Comparison of ENCODE assay signal across 1 cellular context in genomic region chr10:94362360-94363250, GRCh38.
TF ChIP-seq lines count a peak whose summit lies in the region.

NOC3L (minus strand) TSS chr10:94362939; CDS start chr10:94362838, 101 bp downstream.

TF ChIP-seq in HepG2, 621 proteins besides CTCF, POLR2A, EP300 and RAD21 (continued from another document and continues in another):
- TF ChIP-seq ZBTB33 (CRISPR knock-in tag; IDR thresholded peaks at IDR 0.05) (peak; percentile 73), ZNF589 (CRISPR knock-in tag; conservative IDR thresholded peaks at IDR 0.05) (peak; percentile 97), ZNF264 (CRISPR knock-in tag; IDR thresholded peaks at IDR 0.05) (peak; percentile 89), ZNF34 (CRISPR knock-in tag; IDR thresholded peaks at IDR 0.05; ENCODE audit: borderline replicate concordance) (no peak), ZFAT (CRISPR knock-in tag; conservative IDR thresholded peaks at IDR 0.05) (peak; percentile 51; the same call in 1 of the 2 replicates), ZNF143 (CRISPR knock-in tag; IDR thresholded peaks at IDR 0.05) (peak; percentile 59; the same call in 1 of the 2 replicates), ZFP91 (CRISPR knock-in tag; IDR thresholded peaks at IDR 0.05; ENCODE audit: borderline replicate concordance) (peak; percentile 96), ZNF616 (CRISPR knock-in tag; IDR thresholded peaks at IDR 0.05; ENCODE audit: low read depth) (peak; percentile 97), SIX4 (CRISPR knock-in tag; IDR thresholded peaks at IDR 0.05) (peak; percentile 63; the same call in 1 of the 2 replicates), CEBPZ (IDR thresholded peaks at IDR 0.05; ENCODE audit: low read length) (no peak), GABPA (IDR thresholded peaks at IDR 0.05; ENCODE audit: low read depth, low read length) (peak; percentile 96), GABPA (CRISPR knock-in tag; IDR thresholded peaks at IDR 0.05; ENCODE audit: low read depth) (peak; percentile 96), ZSCAN12 (CRISPR knock-in tag; IDR thresholded peaks at IDR 0.05) (peak; percentile 78), ZNF747 (CRISPR knock-in tag; IDR thresholded peaks at IDR 0.05; ENCODE audit: borderline replicate concordance) (peak; percentile 84), MTA3 (CRISPR knock-in tag; IDR thresholded peaks at IDR 0.05) (no peak), NAIF1 (CRISPR knock-in tag; IDR thresholded peaks at IDR 0.05; ENCODE audit: borderline replicate concordance) (peak; percentile 55; the same call in 1 of the 2 replicates), ZNF263 (CRISPR knock-in tag; IDR thresholded peaks at IDR 0.05) (peak; percentile 79), ZNF782 (CRISPR knock-in tag; IDR thresholded peaks at IDR 0.05; ENCODE audit: borderline replicate concordance) (peak; percentile 87), ZNF18 (CRISPR knock-in tag; IDR thresholded peaks at IDR 0.05; ENCODE audit: insufficient replicate concordance) (peak; percentile 58), DDIT3 (CRISPR knock-in tag; IDR thresholded peaks at IDR 0.05) (no peak), KLF9 (CRISPR knock-in tag; IDR thresholded peaks at IDR 0.05; ENCODE audit: low read depth) (peak; percentile 98), ZNF816 (CRISPR knock-in tag; IDR thresholded peaks at IDR 0.05; ENCODE audit: borderline replicate concordance) (peak; percentile 95; the same call in 1 of the 2 replicates), ZSCAN30 (CRISPR knock-in tag; IDR thresholded peaks at IDR 0.05) (peak; percentile 98), ZSCAN25 (CRISPR knock-in tag; IDR thresholded peaks at IDR 0.05) (peak; percentile 46; the same call in 1 of the 2 replicates), RORA (CRISPR knock-in tag; IDR thresholded peaks at IDR 0.05) (peak; percentile 69; the same call in 1 of the 2 replicates), ZNF83 (CRISPR knock-in tag; IDR thresholded peaks at IDR 0.05; ENCODE audit: borderline replicate concordance) (peak; percentile 85; the same call in 1 of the 2 replicates), DNMT1 (CRISPR knock-in tag; IDR thresholded peaks at IDR 0.05) (peak; percentile 89; the same call in 1 of the 2 replicates), CHCHD3 (CRISPR knock-in tag; IDR thresholded peaks at IDR 0.05) (peak; percentile 95), ZNF570 (CRISPR knock-in tag; IDR thresholded peaks at IDR 0.05; ENCODE audit: borderline replicate concordance) (0 out of 2 replicates have a peak, but pooled peaks have one; percentile 82), ZNF746 (CRISPR knock-in tag; IDR thresholded peaks at IDR 0.05) (peak; percentile 71; the same call in 1 of the 2 replicates), STAT6 (CRISPR knock-in tag; IDR thresholded peaks at IDR 0.05; ENCODE audit: borderline replicate concordance) (no peak; the same call in 1 of the 2 replicates), E2F5 (CRISPR knock-in tag; conservative IDR thresholded peaks at IDR 0.05) (peak; percentile 95), MEIS1 (CRISPR knock-in tag; IDR thresholded peaks at IDR 0.05; ENCODE audit: borderline replicate concordance) (peak; percentile 81; the same call in 1 of the 2 replicates), ZNF468 (CRISPR knock-in tag; IDR thresholded peaks at IDR 0.05) (no peak), TCF12 (IDR thresholded peaks at IDR 0.05) (no peak), TCF12 (CRISPR knock-in tag; IDR thresholded peaks at IDR 0.05) (peak; percentile 61; the same call in 1 of the 2 replicates), ZHX1 (CRISPR knock-in tag; IDR thresholded peaks at IDR 0.05; ENCODE audit: low read depth) (peak; percentile 82; the same call in 1 of the 2 replicates), PRMT3 (CRISPR knock-in tag; IDR thresholded peaks at IDR 0.05; ENCODE audit: borderline replicate concordance, low read depth) (peak; percentile 92; the same call in 1 of the 2 replicates), NR3C1 (CRISPR knock-in tag; IDR thresholded peaks at IDR 0.05) (no peak), ATF3 (CRISPR knock-in tag; IDR thresholded peaks at IDR 0.05) (peak; percentile 76), ZNF333 (CRISPR knock-in tag; IDR thresholded peaks at IDR 0.05; ENCODE audit: borderline replicate concordance) (peak; percentile 87; the same call in 1 of the 2 replicates), ZNF891 (CRISPR knock-in tag; IDR thresholded peaks at IDR 0.05) (peak; percentile 93), XRCC5 (optimal IDR thresholded peaks at IDR 0.05; ENCODE audit: low read length) (peak; percentile 92), PRDM4 (CRISPR knock-in tag; IDR thresholded peaks at IDR 0.05; ENCODE audit: borderline replicate concordance) (0 out of 2 replicates have a peak, but pooled peaks have one; percentile 92), CENPX (CRISPR knock-in tag; IDR thresholded peaks at IDR 0.05) (no peak)
